30 cellular contexts compared by ENCODE assay signal in genomic region chr4:137129471-137130244, GRCh38.
DNase-seq lines count a peak whose midpoint lies in the region; ATAC-seq, FAIRE-seq and TF ChIP-seq lines count a peak whose summit lies in the region.
"Had no signal": no experiment of that assay in that cellular context is flagged by ENCODE, and none has a peak within 500 bp of the region (broad histone marks: within the 10 kb centered on the region; RNA-seq: fewer than 3 reads in every experiment).

No MANE protein-coding gene starts in this region.

- no peaks in the 10 kb centered on the region for H4K20me1 ChIP-seq in astrocyte (ENCODE audit: insufficient read depth, low read length)

- no peaks in the 10 kb centered on the region for H3K4me1 Mint-ChIP-seq in astrocyte (ENCODE audit: low read depth, unreplicated experiment)
- H3K4me1 Mint-ChIP-seq: activated B cell treated with CpG ODN at 0.5 μM for 24 hours; activated CD4-positive, alpha-beta T cell treated with anti-CD3 and anti-CD28 coated beads, Interleukin-2, amount 10 ng/mL, durations not matched to agents 7 days and 5 days; activated naive CD8-positive, alpha-beta T cell treated with anti-CD3 and anti-CD28 coated beads, Interleukin-2, amount 10 ng/mL, durations not matched to agents 7 days and 5 days had no signal

- H3K4me3 ChIP-seq in astrocyte (ENCODE audit: insufficient read depth, low read depth, low read length), result no peak overlapping the region
- no peak overlapping the region for H3K4me3 ChIP-seq in foreskin fibroblast (ENCODE audit: low read depth in 1 of 2, low read length in 2 of 2)
- H3K4me3 ChIP-seq: left lung, neural progenitor cell, pancreas, Peyer's patch, thoracic aorta had no signal

- no peaks in the 10 kb centered on the region for H3K9me3 Mint-ChIP-seq in astrocyte (ENCODE audit: unreplicated experiment)
- H3K9me3 Mint-ChIP-seq: activated B cell treated with CpG ODN at 0.5 μM for 24 hours; activated CD4-positive, alpha-beta T cell treated with anti-CD3 and anti-CD28 coated beads, Interleukin-2, amount 10 ng/mL, durations not matched to agents 7 days and 5 days; activated naive CD8-positive, alpha-beta T cell treated with anti-CD3 and anti-CD28 coated beads, Interleukin-2, amount 10 ng/mL, durations not matched to agents 7 days and 5 days; neural progenitor cell had no signal

- FAIRE-seq in astrocyte (lab: Jason Lieb, UNC), result peak; percentile 20
- FAIRE-seq: pancreas had no signal

- ATAC-seq in GM21529 (IDR thresholded peaks at IDR 0.05; ENCODE audit: unreplicated experiment), result no peak
- no peak for ATAC-seq in GM18502 (IDR thresholded peaks at IDR 0.05; ENCODE audit: poor library complexity, unreplicated experiment)
- ATAC-seq: left lung, pancreas had no signal

- no peak overlapping the region for H3K27ac Mint-ChIP-seq in astrocyte (ENCODE audit: unreplicated experiment)
- H3K27ac Mint-ChIP-seq: activated B cell treated with CpG ODN at 0.5 μM for 24 hours; activated CD4-positive, alpha-beta T cell treated with anti-CD3 and anti-CD28 coated beads, Interleukin-2, amount 10 ng/mL, durations not matched to agents 7 days and 5 days; activated naive CD8-positive, alpha-beta T cell treated with anti-CD3 and anti-CD28 coated beads, Interleukin-2, amount 10 ng/mL, durations not matched to agents 7 days and 5 days; neural progenitor cell; stimulated activated naive CD8-positive, alpha-beta T cell treated with anti-CD3 and anti-CD28 coated beads, Interleukin-15, Interleukin-2, amounts not matched to agents 100 ng/mL and 50 ng/mL, for 24 hours had no signal

- no peak overlapping the region for H3K4me2 ChIP-seq in astrocyte (ENCODE audit: low read length)
- H3K4me2 ChIP-seq: neural progenitor cell had no signal

- H3K36me3 ChIP-seq in astrocyte (ENCODE audit: insufficient read depth, low read length), result no peaks in the 10 kb centered on the region
- H3K36me3 ChIP-seq: left lung, neural progenitor cell, pancreas, Peyer's patch, thoracic aorta had no signal

- no peak overlapping the region for H3K4me3 Mint-ChIP-seq in astrocyte (ENCODE audit: unreplicated experiment)
- H3K4me3 Mint-ChIP-seq: activated B cell treated with CpG ODN at 0.5 μM for 24 hours; activated CD4-positive, alpha-beta T cell treated with anti-CD3 and anti-CD28 coated beads, Interleukin-2, amount 10 ng/mL, durations not matched to agents 7 days and 5 days; activated naive CD8-positive, alpha-beta T cell treated with anti-CD3 and anti-CD28 coated beads, Interleukin-2, amount 10 ng/mL, durations not matched to agents 7 days and 5 days; neural progenitor cell; stimulated activated naive CD8-positive, alpha-beta T cell treated with anti-CD3 and anti-CD28 coated beads, Interleukin-15, Interleukin-2, amounts not matched to agents 100 ng/mL and 50 ng/mL, for 24 hours had no signal

- no peak overlapping the region for H2AFZ ChIP-seq in astrocyte (ENCODE audit: low read depth, low read length)
- H2AFZ ChIP-seq: neural progenitor cell had no signal

- no peak overlapping the region for H3K27ac ChIP-seq in astrocyte (ENCODE audit: low read depth, low read length)
- H3K27ac ChIP-seq: left lung, neural progenitor cell, pancreas, Peyer's patch, thoracic aorta had no signal

- H3K79me2 ChIP-seq in astrocyte (ENCODE audit: insufficient read depth, low read length), result no peaks in the 10 kb centered on the region

- H3K4me1 ChIP-seq in astrocyte (ENCODE audit: insufficient read depth, low read length), result no peaks in the 10 kb centered on the region
- H3K4me1 ChIP-seq: left lung, neural progenitor cell, pancreas, Peyer's patch had no signal

- TF ChIP-seq CTCF in astrocyte (IDR thresholded peaks at IDR 0.05; ENCODE audit: insufficient read depth, low read depth, low read length), result no peak
- no peak for TF ChIP-seq CTCF in foreskin fibroblast (IDR thresholded peaks at IDR 0.05; ENCODE audit: low read depth, low read length)

- H3K36me3 Mint-ChIP-seq in astrocyte (ENCODE audit: low read depth, unreplicated experiment), result no peaks in the 10 kb centered on the region
- H3K36me3 Mint-ChIP-seq: activated naive CD8-positive, alpha-beta T cell treated with anti-CD3 and anti-CD28 coated beads, Interleukin-2, amount 10 ng/mL, durations not matched to agents 7 days and 5 days; neural progenitor cell had no signal

- H3K9me3 ChIP-seq in astrocyte (ENCODE audit: insufficient read depth, low read depth, low read length), result no peaks in the 10 kb centered on the region
- H3K9me3 ChIP-seq: left lung, pancreas, Peyer's patch, thoracic aorta had no signal

- H3K9ac ChIP-seq in astrocyte (ENCODE audit: low read length), result no peak overlapping the region
- H3K9ac ChIP-seq: neural progenitor cell had no signal

- no peaks in the 10 kb centered on the region for H3K27me3 Mint-ChIP-seq in astrocyte (ENCODE audit: low read depth, unreplicated experiment)
- H3K27me3 Mint-ChIP-seq: activated B cell treated with CpG ODN at 0.5 μM for 24 hours; activated CD4-positive, alpha-beta T cell treated with anti-CD3 and anti-CD28 coated beads, Interleukin-2, amount 10 ng/mL, durations not matched to agents 7 days and 5 days; activated naive CD8-positive, alpha-beta T cell treated with anti-CD3 and anti-CD28 coated beads, Interleukin-2, amount 10 ng/mL, durations not matched to agents 7 days and 5 days; stimulated activated naive CD8-positive, alpha-beta T cell treated with anti-CD3 and anti-CD28 coated beads, Interleukin-15, Interleukin-2, amounts not matched to agents 100 ng/mL and 50 ng/mL, for 24 hours had no signal

- H3K27me3 ChIP-seq in astrocyte (ENCODE audit: insufficient read depth, low read length), result no peaks in the 10 kb centered on the region
- H3K27me3 ChIP-seq: left lung, neural progenitor cell, pancreas, Peyer's patch had no signal

- DNase-seq in AG08396 (ENCODE audit: low spot score), result peak; percentile 20
- peak; percentile 6 for DNase-seq in GM04504 (ENCODE audit: low read depth)
- peak; percentile 35 for DNase-seq in astrocyte (ENCODE audit: low read depth)
- peak; percentile 80 to 83 for DNase-seq in foreskin fibroblast
- DNase-seq in NCI-H2171 treated with DMSO at 0.1 percent for 48 hours (lab: John Stamatoyannopoulos, UW), result no peak
- DNase-seq: activated B cell treated with CpG ODN at 0.5 μM for 24 hours; activated CD4-positive, alpha-beta T cell treated with anti-CD3 and anti-CD28 coated beads, Interleukin-2, amount 10 ng/mL, durations not matched to agents 7 days and 5 days; activated gamma-delta T cell; activated naive CD8-positive, alpha-beta T cell treated with anti-CD3 and anti-CD28 coated beads, Interleukin-2, amount 10 ng/mL, durations not matched to agents 7 days and 5 days; activated T-cell treated with anti-CD3 and anti-CD28 coated beads, Interleukin-2, amount 50 U/mL, for 1 hour; C1 segment of cervical spinal cord; caudate nucleus; cortex of kidney; DMS153; effector memory CD4-positive, alpha-beta T cell; erythroblast; glutamatergic neuron; left lung; mesendoderm; NCI-H146; NCI-H446; NCI-H748 treated with DMSO at 0.1 percent for 48 hours; pancreas; Peyer's patch; SHP77 treated with DMSO at 0.1 percent for 48 hours had no signal
